9 cellular contexts compared by ENCODE assay signal in the genomic region with DNA sequence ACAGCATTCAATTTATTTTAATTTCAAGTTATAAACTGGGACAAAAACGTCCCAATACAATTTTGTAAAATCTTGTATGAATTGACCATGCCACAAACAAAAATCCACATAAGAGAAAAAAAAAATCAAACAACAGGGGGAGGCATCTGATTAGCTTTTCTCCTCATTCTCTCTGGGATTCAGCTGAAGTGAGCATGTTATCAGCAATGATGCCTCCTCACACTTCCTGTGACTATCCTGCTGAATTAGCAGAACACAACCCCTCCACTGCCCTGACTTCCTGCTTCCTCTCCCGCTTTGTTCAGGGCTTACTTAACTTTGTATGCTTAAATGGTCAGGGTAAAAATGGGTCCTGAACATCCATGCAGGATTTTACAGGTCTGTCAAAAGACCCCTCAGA.
DNase-seq lines count a peak whose midpoint lies in the region; ATAC-seq, FAIRE-seq and TF ChIP-seq lines count a peak whose summit lies in the region.
"Had no signal": no experiment of that assay in that cellular context is flagged by ENCODE, and none has a peak within 500 bp of the region (broad histone marks: within the 10 kb centered on the region; RNA-seq: fewer than 3 reads in every experiment).

No MANE protein-coding gene starts in this region.

- H3K4me2 ChIP-seq in HepG2 (ENCODE audit: low read depth, low read length) = no peak overlapping the region

- CTCF ChIA-PET in CD4-positive, alpha-beta T cell (lab: Charles Lee) = interaction anchor here (1.9 kb wide), 1 partner anchor 8 kb away, joined by 6 read pairs; no protein-coding TSS in a partner anchor
- CTCF ChIA-PET in HepG2 (lab: Yijun Ruan, JAX; ENCODE audit: low intra/inter-chr PET ratio, low total read pairs) = no interaction called here

- H3K9ac ChIP-seq in HepG2 (ENCODE audit: insufficient read depth, low read depth, low read length) = no peak overlapping the region

- H3K36me3 ChIP-seq in adrenal gland (replicated peaks in 1 of 2) (no peaks in the 10 kb centered on the region), HepG2 (replicated peaks in 1 of 2; ENCODE audit: control insufficient read depth in 1 of 2, insufficient read depth in 2 of 2, low read length in 2 of 2) (no peaks in the 10 kb centered on the region)

- no peak for TF ChIP-seq RAD21 in HepG2 (CRISPR knock-in tag; IDR thresholded peaks at IDR 0.05)

- no peak overlapping the region for H3K27ac ChIP-seq in CD4-positive, alpha-beta T cell (ENCODE audit: low read depth, low read length)
- H3K27ac ChIP-seq in adrenal gland (no peak overlapping the region), HepG2 (ENCODE audit: extremely low read length, insufficient read depth, low read length) (no peak overlapping the region)

- peak overlapping the region; percentile 57 for H3K4me3 Mint-ChIP-seq in CD4-positive, alpha-beta T cell

- H3K36me3 Mint-ChIP-seq in CD4-positive, alpha-beta T cell (ENCODE audit: low read depth) = peaks cover 13% of the 10 kb centered on the region

- no peaks in the 10 kb centered on the region for H3K27me3 Mint-ChIP-seq in CD4-positive, alpha-beta T cell

- no peak for TF ChIP-seq CTCF in CD4-positive, alpha-beta T cell (IDR thresholded peaks at IDR 0.05)
- TF ChIP-seq CTCF in adrenal gland (IDR thresholded peaks at IDR 0.05) (peak in 3 of 6 experiments; percentile 15 to 35 (median 15)), HepG2 (CRISPR knock-in tag; IDR thresholded peaks at IDR 0.05) (no peak)

- no peaks in the 10 kb centered on the region for H3K9me3 Mint-ChIP-seq in CD4-positive, alpha-beta T cell

- H3K79me2 ChIP-seq in HepG2 (ENCODE audit: insufficient read depth, low read length) = peaks cover 12% of the 10 kb centered on the region

- no peak for TF ChIP-seq POLR2A in adrenal gland (IDR thresholded peaks at IDR 0.05)
- TF ChIP-seq POLR2A in HepG2 (IDR thresholded peaks at IDR 0.05; ENCODE audit: insufficient read depth in 1 of 2, low read depth in 2 of 2, low read length in 2 of 2) = no peak

- peaks cover 95% of the 10 kb centered on the region for H3K4me1 Mint-ChIP-seq in CD4-positive, alpha-beta T cell (ENCODE audit: low read depth)

- H3K4me1 ChIP-seq in adrenal gland (replicated peaks in 1 of 2) (peaks cover 0 to 63% of the 10 kb centered on the region in 2 donors), HepG2 (ENCODE audit: insufficient read depth, low read length) (peaks cover 20% of the 10 kb centered on the region)

- H3K4me3 ChIP-seq in adrenal gland = no peak overlapping the region
- H3K4me3 ChIP-seq in HepG2 (replicated peaks in 1 of 3; ENCODE audit: insufficient read depth in 1 of 3, low read depth in 2 of 3, low read length in 3 of 3) = no peak overlapping the region

- no peak for TF ChIP-seq EP300 in HepG2 (IDR thresholded peaks at IDR 0.05; ENCODE audit: low read depth in 2 of 2, low read length in 2 of 2)
- no peak for TF ChIP-seq EP300 in HepG2 (CRISPR knock-in tag; IDR thresholded peaks at IDR 0.05; ENCODE audit: borderline replicate concordance)

- DNase-seq in CD4-positive, alpha-beta T cell = peak in 1 of 10 experiments; percentile 8
- DNase-seq in LHCN-M2 (ENCODE audit: low read depth) = peak; percentile 49
- DNase-seq in adrenal gland = peak; percentile 29 to 68 (median 39)
- DNase-seq in HepG2 (ENCODE audit: low spot score) = no peak
- DNase-seq in HK-2 (ENCODE audit: unreplicated experiment) = no peak
- DNase-seq in NCI-H526 treated with DMSO at 0.1 percent for 48 hours (lab: John Stamatoyannopoulos, UW) = no peak
- DNase-seq in cortex of kidney (lab: John Stamatoyannopoulos, UW) = no peak
- DNase-seq: stimulated activated CD4-positive, alpha-beta T cell treated with anti-CD3 and anti-CD28 coated beads, Interleukin-4, amount 100 ng/mL, for 1 hour had no signal

- no peak for FAIRE-seq in HepG2 (lab: Jason Lieb, UNC)

- WGBS in adrenal gland, 4 donors = 37 to 50% (median 47%) methylated on average over 2 of the region's 2 CpGs
- WGBS in HepG2 (ENCODE audit: low lambda C conversion rate) = 76% methylated on average over 2 of the region's 2 CpGs

- H4K20me1 ChIP-seq in HepG2 (ENCODE audit: insufficient read depth, low read length) = peaks cover 35% of the 10 kb centered on the region

- H2AFZ ChIP-seq in HepG2 (ENCODE audit: low read length) = no peak overlapping the region

- ATAC-seq in CD4-positive, alpha-beta T cell (ENCODE audit: poor library complexity) = peak; percentile 50
- ATAC-seq in HepG2 = no peak
- ATAC-seq in HG03175 (IDR thresholded peaks at IDR 0.05; ENCODE audit: unreplicated experiment) = no peak

- intact Hi-C loops in CD4-positive, alpha-beta T cell (cut with DNase I, micrococcal nuclease) = loop anchor here in 1 of 2 experiments (2.0 to 5.0 kb wide), 2 partner anchors 14 to 75 kb away; no protein-coding TSS in a partner anchor
- intact Hi-C loops in adrenal gland (cut with DNase I) (no loop called here), HepG2 (cut with micrococcal nuclease; ENCODE audit: unreplicated experiment) (no loop called here)

- peak overlapping the region; percentile 50 for H3K27ac Mint-ChIP-seq in CD4-positive, alpha-beta T cell

- H3K27me3 ChIP-seq in CD4-positive, alpha-beta T cell (ENCODE audit: control insufficient read depth, insufficient read depth, low read length) = no peaks in the 10 kb centered on the region
- no peaks in the 10 kb centered on the region for H3K27me3 ChIP-seq in adrenal gland
- no peaks in the 10 kb centered on the region for H3K27me3 ChIP-seq in HepG2 (ENCODE audit: control insufficient read depth in 1 of 2, insufficient read depth in 2 of 2, low read length in 2 of 2)

- no peaks in the 10 kb centered on the region for H3K9me3 ChIP-seq in CD4-positive, alpha-beta T cell (ENCODE audit: control insufficient read depth, low read length)
- no peaks in the 10 kb centered on the region for H3K9me3 ChIP-seq in adrenal gland (replicated peaks in 1 of 3)
- H3K9me3 ChIP-seq in HepG2 (ENCODE audit: low read length) = no peaks in the 10 kb centered on the region

- in situ Hi-C loops in HepG2 (cut with HindIII; ENCODE audit: extremely low pct_ligation_motif_present, low pct_unique_long_range_greater_than_20kb) = loop anchor here (5.0 kb wide), 1 partner anchor 75 kb away; no protein-coding TSS in a partner anchor

- BruUV-seq in HepG2 (replicated peaks; lab: Mats Ljungman, UMichigan) = no TSS peak

- POLR2A ChIA-PET in CD4-positive, alpha-beta T cell (lab: Charles Lee) = interaction anchor here (0.9 to 1.9 kb wide), 4 partner anchors 9 to 62 kb away, joined by 3 to 5 read pairs (median 4); no protein-coding TSS in a partner anchor
- POLR2A ChIA-PET in HepG2 (lab: Yijun Ruan, JAX) = no interaction called here

TF ChIP-seq in HepG2, 621 proteins besides CTCF, POLR2A, EP300 and RAD21 (continues in another document):
- TF ChIP-seq ZNF747 (CRISPR knock-in tag; IDR thresholded peaks at IDR 0.05; ENCODE audit: borderline replicate concordance) = no peak
- TF ChIP-seq MED13 (CRISPR knock-in tag; IDR thresholded peaks at IDR 0.05) = no peak
- TF ChIP-seq ELF1 (CRISPR knock-in tag; IDR thresholded peaks at IDR 0.05) = no peak
- no peak for TF ChIP-seq ATF1 (CRISPR knock-in tag; IDR thresholded peaks at IDR 0.05)
- TF ChIP-seq MAFF (IDR thresholded peaks at IDR 0.05; ENCODE audit: low read depth, low read length) = peak; percentile 56; the same call in 1 of the 2 replicates
- TF ChIP-seq FOXA1 (IDR thresholded peaks at IDR 0.05) = no peak
- no peak for TF ChIP-seq FOXA1 (CRISPR knock-in tag; IDR thresholded peaks at IDR 0.05)
- TF ChIP-seq ZNF232 (CRISPR knock-in tag; IDR thresholded peaks at IDR 0.05; ENCODE audit: borderline replicate concordance) = no peak
- TF ChIP-seq ZNF225 (CRISPR knock-in tag; IDR thresholded peaks at IDR 0.05) = no peak
- TF ChIP-seq ZNF616 (CRISPR knock-in tag; IDR thresholded peaks at IDR 0.05; ENCODE audit: low read depth) = no peak
- TF ChIP-seq ZNF615 (CRISPR knock-in tag; IDR thresholded peaks at IDR 0.05; ENCODE audit: borderline replicate concordance) = no peak
- TF ChIP-seq, protein P1, sequence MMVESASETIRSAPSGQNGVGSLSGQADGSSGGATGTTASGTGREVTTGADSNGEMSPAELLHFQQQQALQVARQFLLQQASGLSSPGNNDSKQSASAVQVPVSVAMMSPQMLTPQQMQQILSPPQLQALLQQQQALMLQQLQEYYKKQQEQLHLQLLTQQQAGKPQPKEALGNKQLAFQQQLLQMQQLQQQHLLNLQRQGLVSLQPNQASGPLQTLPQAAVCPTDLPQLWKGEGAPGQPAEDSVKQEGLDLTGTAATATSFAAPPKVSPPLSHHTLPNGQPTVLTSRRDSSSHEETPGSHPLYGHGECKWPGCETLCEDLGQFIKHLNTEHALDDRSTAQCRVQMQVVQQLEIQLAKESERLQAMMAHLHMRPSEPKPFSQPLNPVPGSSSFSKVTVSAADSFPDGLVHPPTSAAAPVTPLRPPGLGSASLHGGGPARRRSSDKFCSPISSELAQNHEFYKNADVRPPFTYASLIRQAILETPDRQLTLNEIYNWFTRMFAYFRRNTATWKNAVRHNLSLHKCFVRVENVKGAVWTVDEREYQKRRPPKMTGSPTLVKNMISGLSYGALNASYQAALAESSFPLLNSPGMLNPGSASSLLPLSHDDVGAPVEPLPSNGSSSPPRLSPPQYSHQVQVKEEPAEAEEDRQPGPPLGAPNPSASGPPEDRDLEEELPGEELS (CRISPR knock-in tag; IDR thresholded peaks at IDR 0.05) = no peak
- TF ChIP-seq ZNF546 (CRISPR knock-in tag; conservative IDR thresholded peaks at IDR 0.05) = no peak
- TF ChIP-seq ZFY (CRISPR knock-in tag; IDR thresholded peaks at IDR 0.05) = no peak
- TF ChIP-seq GABPA (IDR thresholded peaks at IDR 0.05; ENCODE audit: low read depth, low read length) = no peak
- TF ChIP-seq GABPA (CRISPR knock-in tag; IDR thresholded peaks at IDR 0.05; ENCODE audit: low read depth) = peak; percentile 65
- no peak for TF ChIP-seq EHMT2 (IDR thresholded peaks at IDR 0.05; ENCODE audit: borderline replicate concordance, low read depth, low read length)
- TF ChIP-seq HDAC1 (CRISPR knock-in tag; IDR thresholded peaks at IDR 0.05) = no peak
- no peak for TF ChIP-seq JUN (CRISPR knock-in tag; IDR thresholded peaks at IDR 0.05)
- no peak for TF ChIP-seq ZBTB7A (CRISPR knock-in tag; IDR thresholded peaks at IDR 0.05)
- TF ChIP-seq ZNF660 (CRISPR knock-in tag; IDR thresholded peaks at IDR 0.05; ENCODE audit: borderline replicate concordance, low read depth) = no peak
- TF ChIP-seq TBX3 (IDR thresholded peaks at IDR 0.05; ENCODE audit: borderline replicate concordance) = no peak
- no peak for TF ChIP-seq ZNF572 (CRISPR knock-in tag; IDR thresholded peaks at IDR 0.05)
- no peak for TF ChIP-seq ZNF343 (CRISPR knock-in tag; IDR thresholded peaks at IDR 0.05)
- TF ChIP-seq TBL1XR1 (IDR thresholded peaks at IDR 0.05; ENCODE audit: borderline replicate concordance, low read length, partially characterized antibody) = no peak
- no peak for TF ChIP-seq ZNF510 (CRISPR knock-in tag; IDR thresholded peaks at IDR 0.05; ENCODE audit: low read depth)
- peak; percentile 38 to 39; a peak in 2 of 4 replicates for TF ChIP-seq MAFK (conservative IDR thresholded peaks at IDR 0.05 in 1 of 2, IDR thresholded peaks at IDR 0.05 in 1 of 2; ENCODE audit: low read length in 2 of 2)

Comparison
In these comparisons a context has a peak if more than half of its experiments do, and no peak if none do; other contexts are left out.
1. DNase-seq: peak in LHCN-M2 (single experiment) and adrenal gland (7 of 7); none in HepG2 (single experiment), HK-2 (single experiment), NCI-H526 treated with DMSO at 0.1 percent for 48 hours (single experiment) and cortex of kidney (single experiment).